29 cellular contexts compared by ENCODE assay signal in genomic region chr2:62471816-62472215, GRCh38. TPM values are rescaled to one million over a fixed set of nuclear protein-coding genes. Genes with fewer than 3 reads are reported as not detected.
DNase-seq lines count a peak whose midpoint lies in the region; ATAC-seq, FAIRE-seq and TF ChIP-seq lines count a peak whose summit lies in the region.
"Had no signal": no experiment of that assay in that cellular context is flagged by ENCODE, and none has a peak within 500 bp of the region (broad histone marks: within the 10 kb centered on the region; RNA-seq: fewer than 3 reads in every experiment).

No MANE protein-coding gene starts in this region.

- CTCF ChIA-PET in CD8-positive, alpha-beta memory T cell (lab: Charles Lee) = interaction anchor here (1.3 to 1.8 kb wide), 2 partner anchors 14 to 303 kb away, joined by 4 to 5 read pairs; no protein-coding TSS in a partner anchor

- FAIRE-seq in small intestine (lab: Jason Lieb, UNC) = no peak
- FAIRE-seq: A549, frontal cortex, HepG2, RCC 7860 had no signal

- intact Hi-C loops in Right ventricle myocardium superior (cut with DNase I) (no loop called here), cardiac septum (cut with DNase I) (loop anchor here (5.0 kb wide), 1 partner anchor 125 kb away; no protein-coding TSS in a partner anchor), head of caudate nucleus (cut with DNase I) (no loop called here), ovary (cut with DNase I) (loop anchor here in 1 of 4 donors (5.0 kb wide), 1 partner anchor 185 kb away; no protein-coding TSS in a partner anchor)

- no peak for TF ChIP-seq EP300 in ovary (IDR thresholded peaks at IDR 0.05)

- TF ChIP-seq POLR2A in ovary (IDR thresholded peaks at IDR 0.05) = no peak

- peak; percentile 76 for DNase-seq in Right ventricle myocardium superior
- no peak for DNase-seq in cardiac septum (ENCODE audit: low spot score)
- peak in 39 of 42 donors; percentile 19 to 90 (median 60) for DNase-seq in head of caudate nucleus
- peak; percentile 80 to 89 (median 86) for DNase-seq in ovary
- no peak for DNase-seq in small intestine
- no peak for DNase-seq in CD8-positive, alpha-beta memory T cell
- no peak for DNase-seq in stimulated activated CD4-positive, alpha-beta T cell treated with anti-CD3 and anti-CD28 coated beads, Interleukin-2, amount 100 ng/mL, for 24 hours
- DNase-seq: activated CD4-positive, alpha-beta memory T cell treated with anti-CD3 and anti-CD28 coated beads, Interleukin-2, amount 10 ng/mL, durations not matched to agents 7 days and 5 days; activated CD4-positive, CD25-positive, alpha-beta regulatory T cell; activated T-cell treated with anti-CD3 and anti-CD28 coated beads for 4 hours; amniotic stem cell; erythroblast; HFFc6; midbrain; NCI-H1417 treated with DMSO at 0.1 percent for 48 hours; NCI-H345; nephron progenitor cell; NK-92 treated with Interleukin-12 subunit alpha and Interleukin-12 subunit beta, amount 100 ng/mL, for 24 hours; SK-N-SH; stomach; T-helper 9 cell had no signal

- H3K4me1 Mint-ChIP-seq in CD8-positive, alpha-beta memory T cell = peaks cover 18 to 28% (median 21%) of the 10 kb centered on the region in 3 donors
- H3K4me1 Mint-ChIP-seq: activated CD4-positive, alpha-beta memory T cell treated with anti-CD3 and anti-CD28 coated beads, Interleukin-2, amount 10 ng/mL, durations not matched to agents 7 days and 5 days had no signal

- no peak overlapping the region for H3K27ac Mint-ChIP-seq in CD8-positive, alpha-beta memory T cell
- H3K27ac Mint-ChIP-seq: activated CD4-positive, alpha-beta memory T cell treated with anti-CD3 and anti-CD28 coated beads, Interleukin-2, amount 10 ng/mL, durations not matched to agents 7 days and 5 days; HFFc6; nephron progenitor cell had no signal

- H3K36me3 ChIP-seq in ovary = no peaks in the 10 kb centered on the region
- H3K36me3 ChIP-seq in small intestine (ENCODE audit: control insufficient read depth in 2 of 2, insufficient read depth in 2 of 2, low read length in 2 of 2) = no peaks in the 10 kb centered on the region
- H3K36me3 ChIP-seq in CD8-positive, alpha-beta memory T cell (ENCODE audit: insufficient read depth, low read length) = no peaks in the 10 kb centered on the region
- H3K36me3 ChIP-seq: BLaER1, cardiac muscle cell, prostate gland, stomach had no signal

- H3K27me3 ChIP-seq in ovary (no peaks in the 10 kb centered on the region), small intestine (ENCODE audit: control insufficient read depth in 2 of 2, insufficient read depth in 2 of 2, low read length in 2 of 2) (no peaks in the 10 kb centered on the region)
- H3K27me3 ChIP-seq in CD8-positive, alpha-beta memory T cell (ENCODE audit: insufficient read depth, low read length, poor library complexity, severe bottlenecking) = no peaks in the 10 kb centered on the region
- H3K27me3 ChIP-seq: BLaER1, cardiac muscle cell, stomach had no signal

- H3K27ac ChIP-seq in ovary (peak overlapping the region in 1 of 2 donors; percentile 36), small intestine (ENCODE audit: low read depth in 1 of 2, low read length in 1 of 2) (no peak overlapping the region)
- no peak overlapping the region for H3K27ac ChIP-seq in CD8-positive, alpha-beta memory T cell (ENCODE audit: low read depth, low read length)
- H3K27ac ChIP-seq: BLaER1, cardiac muscle cell, prostate gland had no signal

- H3K4me1 ChIP-seq in ovary (ENCODE audit: insufficient read depth) (peaks cover 46% of the 10 kb centered on the region), small intestine (ENCODE audit: control insufficient read depth in 2 of 2, insufficient read depth in 1 of 2, low read depth in 1 of 2, low read length in 1 of 2) (no peaks in the 10 kb centered on the region)
- H3K4me1 ChIP-seq in CD8-positive, alpha-beta memory T cell (ENCODE audit: insufficient read depth, low read length) = peaks cover 9% of the 10 kb centered on the region

- TF ChIP-seq CTCF in ovary (IDR thresholded peaks at IDR 0.05) = no peak

- H3K36me3 Mint-ChIP-seq in CD8-positive, alpha-beta memory T cell = no peaks in the 10 kb centered on the region

- H3K4me3 Mint-ChIP-seq in CD8-positive, alpha-beta memory T cell = no peak overlapping the region
- H3K4me3 Mint-ChIP-seq: activated CD4-positive, alpha-beta memory T cell treated with anti-CD3 and anti-CD28 coated beads, Interleukin-2, amount 10 ng/mL, durations not matched to agents 7 days and 5 days; HFFc6; nephron progenitor cell had no signal

- peaks cover 0 to 4% of the 10 kb centered on the region in 2 donors for H3K27me3 Mint-ChIP-seq in CD8-positive, alpha-beta memory T cell

- WGBS in ovary, 3 donors = 6 to 15% (median 13%) methylated on average over 7 of the region's 7 CpGs
- WGBS in small intestine, 3 donors = 61 to 67% (median 65%) methylated on average over 7 of the region's 7 CpGs

- H3K9me3 ChIP-seq in ovary (no peaks in the 10 kb centered on the region), small intestine (ENCODE audit: control insufficient read depth, low read depth) (no peaks in the 10 kb centered on the region)
- H3K9me3 ChIP-seq in CD8-positive, alpha-beta memory T cell (ENCODE audit: low read length) = no peaks in the 10 kb centered on the region
- H3K9me3 ChIP-seq: A549, BLaER1, prostate gland, SK-N-SH, stomach had no signal

- H3K4me3 ChIP-seq in ovary (no peak overlapping the region), small intestine (ENCODE audit: low read depth in 1 of 2, low read length in 2 of 2) (no peak overlapping the region)
- H3K4me3 ChIP-seq in CD8-positive, alpha-beta memory T cell (ENCODE audit: low read length) = no peak overlapping the region
- H3K4me3 ChIP-seq: A549, BLaER1, cardiac muscle cell, prostate gland, stomach had no signal

- POLR2A ChIA-PET in CD8-positive, alpha-beta memory T cell (lab: Charles Lee) = no interaction called here

- no peaks in the 10 kb centered on the region for H3K9me3 Mint-ChIP-seq in CD8-positive, alpha-beta memory T cell
- H3K9me3 Mint-ChIP-seq: activated CD4-positive, alpha-beta memory T cell treated with anti-CD3 and anti-CD28 coated beads, Interleukin-2, amount 10 ng/mL, durations not matched to agents 7 days and 5 days; HFFc6; nephron progenitor cell had no signal

- ATAC-seq in Right ventricle myocardium superior (ENCODE audit: poor library complexity) = peak; percentile 63
- no peak for ATAC-seq in HG02678 (IDR thresholded peaks at IDR 0.05; ENCODE audit: unreplicated experiment)
- ATAC-seq: A549, HepG2 had no signal

RNA-seq across cellular contexts. Expression of gene TMEM17, which starts 34.2 kb away (rescaled TPM):
- 1.7 TPM for total RNA-seq in Right ventricle myocardium superior
- total RNA-seq in cardiac septum = 1.4 TPM
- 1 to 10 TPM in 6 of 7 donors, under 1 TPM in 1; 0.94 to 2.5 (median 2.1) TPM for total RNA-seq in ovary
- 1 to 10 TPM; 2.6 to 3.0 TPM for polyA plus RNA-seq in ovary
- 1 to 10 TPM in 1 of 3 donors, not detected in 2; 1.2 TPM for polyA plus RNA-seq in small intestine
- under 1 TPM; 0.35 to 0.84 TPM for total RNA-seq in CD8-positive, alpha-beta memory T cell
- polyA plus RNA-seq in CD8-positive, alpha-beta memory T cell = not detected

Comparison
In these comparisons a context has a peak if more than half of its experiments do, and no peak if none do; other contexts are left out.
1. DNase-seq: peak in Right ventricle myocardium superior (single experiment), head of caudate nucleus (39 of 42) and ovary (5 of 5); none in cardiac septum (single experiment), small intestine (single experiment), CD8-positive, alpha-beta memory T cell (0 of 5) and stimulated activated CD4-positive, alpha-beta T cell treated with anti-CD3 and anti-CD28 coated beads, Interleukin-2, amount 100 ng/mL, for 24 hours (0 of 2).